In genomic region chr14:93027810-93028723, GRCh38 we compare ENCODE assay signal across 27 cellular contexts.
DNase-seq lines count a peak whose midpoint lies in the region; TF ChIP-seq lines count a peak whose summit lies in the region.
"Had no signal": no experiment of that assay in that cellular context is flagged by ENCODE, and none has a peak within 500 bp of the region (broad histone marks: within the 10 kb centered on the region; RNA-seq: fewer than 3 reads in every experiment).

No MANE protein-coding gene starts in this region.

- no peaks in the 10 kb centered on the region for H3K36me3 Mint-ChIP-seq in type B pancreatic cell
- H3K36me3 Mint-ChIP-seq: activated naive CD4-positive, alpha-beta T cell treated with anti-CD3 and anti-CD28 coated beads, Interleukin-2, amount 50 U/mL, for 24 hours had no signal

- TF ChIP-seq CTCF in epithelial cell of proximal tubule (conservative IDR thresholded peaks at IDR 0.05; ENCODE audit: low read depth, low read length) (no peak), type B pancreatic cell (conservative IDR thresholded peaks at IDR 0.05) (no peak)

- no peaks in the 10 kb centered on the region for H3K27me3 Mint-ChIP-seq in type B pancreatic cell
- H3K27me3 Mint-ChIP-seq: activated naive CD4-positive, alpha-beta T cell treated with anti-CD3 and anti-CD28 coated beads, Interleukin-2, amount 50 U/mL, for 24 hours; central memory CD8-positive, alpha-beta T cell; naive B cell had no signal

- no peak overlapping the region for H3K27ac Mint-ChIP-seq in type B pancreatic cell
- H3K27ac Mint-ChIP-seq: activated naive CD4-positive, alpha-beta T cell treated with anti-CD3 and anti-CD28 coated beads, Interleukin-2, amount 50 U/mL, for 24 hours; CD8-positive, alpha-beta T cell had no signal

- peak; percentile 49 for DNase-seq in DMS79 treated with DMSO at 0.1 percent for 48 hours (lab: John Stamatoyannopoulos, UW)
- DNase-seq in DMS79 (lab: John Stamatoyannopoulos, UW) = no peak
- DNase-seq in epithelial cell of proximal tubule (ENCODE audit: low read depth) = peak; percentile 69
- DNase-seq in T1000 (lab: John Stamatoyannopoulos, UW) = no peak
- no peak for DNase-seq in type B pancreatic cell (ENCODE audit: extremely low spot score, unreplicated experiment)
- DNase-seq in T-helper 9 cell = no peak
- no peak for DNase-seq in NCI-H748 treated with DMSO at 0.1 percent for 48 hours (lab: John Stamatoyannopoulos, UW)
- DNase-seq: CD8-positive, alpha-beta T cell; GOT3; left colon; mesendoderm; MV-4-11; naive B cell; NCI-H1694; NCI-H526; occipital lobe; retina; stimulated activated CD4-positive, alpha-beta T cell treated with anti-CD3 and anti-CD28 coated beads, Interleukin-4, amount 100 ng/mL, for 1 hour; stimulated activated naive CD4-positive, alpha-beta T cell; T-helper 2 cell had no signal

- H3K4me3 ChIP-seq in epithelial cell of proximal tubule (ENCODE audit: low read depth, low read length) = peak overlapping the region; percentile 21
- H3K4me3 ChIP-seq: ascending aorta, thoracic aorta had no signal

- no peaks in the 10 kb centered on the region for H3K9me3 Mint-ChIP-seq in type B pancreatic cell
- H3K9me3 Mint-ChIP-seq: activated naive CD4-positive, alpha-beta T cell treated with anti-CD3 and anti-CD28 coated beads, Interleukin-2, amount 50 U/mL, for 24 hours; CD8-positive, alpha-beta T cell; central memory CD8-positive, alpha-beta T cell; naive B cell had no signal

- H3K27me3 ChIP-seq in layer of hippocampus (ENCODE audit: control insufficient read depth, insufficient read depth, low read length) = no peaks in the 10 kb centered on the region
- H3K27me3 ChIP-seq: ascending aorta had no signal

- H3K4me1 Mint-ChIP-seq in type B pancreatic cell (ENCODE audit: unreplicated experiment) = peaks cover 29% of the 10 kb centered on the region

- no peak overlapping the region for H3K4me3 Mint-ChIP-seq in type B pancreatic cell
- H3K4me3 Mint-ChIP-seq: activated naive CD4-positive, alpha-beta T cell treated with anti-CD3 and anti-CD28 coated beads, Interleukin-2, amount 50 U/mL, for 24 hours; CD8-positive, alpha-beta T cell; central memory CD8-positive, alpha-beta T cell; naive B cell had no signal

- H3K27ac ChIP-seq in layer of hippocampus (ENCODE audit: low read depth, low read length) = peak overlapping the region; percentile 21
- H3K27ac ChIP-seq: 22Rv1, ascending aorta, thoracic aorta, VCaP had no signal

Comparison
In these comparisons a context has a peak if more than half of its experiments do, and no peak if none do; other contexts are left out.
1. DNase-seq: peak in DMS79 treated with DMSO at 0.1 percent for 48 hours (single experiment) and epithelial cell of proximal tubule (single experiment); none in DMS79 (single experiment), T1000 (single experiment), type B pancreatic cell (single experiment), T-helper 9 cell (single experiment) and NCI-H748 treated with DMSO at 0.1 percent for 48 hours (single experiment).